In genomic region chr1:151993734-151994496, GRCh38 we compare ENCODE assay signal across 8 cellular contexts. TPM values are rescaled to one million over a fixed set of nuclear protein-coding genes. Genes with fewer than 3 reads are reported as not detected.
DNase-seq lines count a peak whose midpoint lies in the region; ATAC-seq, FAIRE-seq and TF ChIP-seq lines count a peak whose summit lies in the region.

Gene S100A10 (minus strand): TSS chr1:151993859. CDS start chr1:151986230, 7,629 bp downstream.

- FAIRE-seq in bronchial epithelial cell (lab: Jason Lieb, UNC): no peak

- DNase-seq in WTC11 (ENCODE audit: low spot score) (peak; percentile 63), bronchial epithelial cell (ENCODE audit: low read depth) (peak; percentile 77), iris pigment epithelial cell (ENCODE audit: low read depth) (peak; percentile 79)
- peak; percentile 80 for DNase-seq in stimulated activated CD4-positive, alpha-beta T cell treated with anti-CD3 and anti-CD28 coated beads, Interleukin-15, amount 100 ng/mL, for 24 hours

- H3K4me3 ChIP-seq in DOHH2 (ENCODE audit: low read length) (peak within 1 kb of the TSS; percentile 91), bronchial epithelial cell (ENCODE audit: low read depth, low read length) (peak within 1 kb of the TSS; percentile 99)

- peaks cover 15% of the 10 kb centered on the region for H3K36me3 ChIP-seq in DOHH2 (ENCODE audit: control insufficient read depth, low read length)
- no peaks in the 10 kb centered on the region for H3K36me3 ChIP-seq in KOPT-K1 (ENCODE audit: insufficient read depth, low read length)
- H3K36me3 ChIP-seq in bronchial epithelial cell (ENCODE audit: control insufficient read depth, insufficient read depth, low read length): peaks cover 2% of the 10 kb centered on the region

- H3K4me3 Mint-ChIP-seq in WTC11: peak within 1 kb of the TSS; percentile 93

- peak; percentile 56 for ATAC-seq in WTC11
- no peak for ATAC-seq in HG03135 (IDR thresholded peaks at IDR 0.05; ENCODE audit: unreplicated experiment)
- ATAC-seq in HG03520 (IDR thresholded peaks at IDR 0.05; ENCODE audit: unreplicated experiment): no peak

- POLR2A ChIA-PET in WTC11 (lab: Charles Lee): interaction anchor here (1.0 to 1.1 kb wide), 2 partner anchors 21 to 482 kb away, joined by 3 to 5 read pairs; partner anchors contain the start of gene CGN

- TF ChIP-seq CTCF in DOHH2 (IDR thresholded peaks at IDR 0.05; ENCODE audit: low read depth, low read length, poor library complexity, severe bottlenecking) (no peak), WTC11 (IDR thresholded peaks at IDR 0.05) (no peak; the same call in 1 of the 2 replicates), bronchial epithelial cell (IDR thresholded peaks at IDR 0.05; ENCODE audit: insufficient read depth, low read length, severe bottlenecking) (no peak)

- H3K27me3 ChIP-seq in DOHH2 (ENCODE audit: control insufficient read depth, low read length) (no peaks in the 10 kb centered on the region), bronchial epithelial cell (ENCODE audit: control insufficient read depth, insufficient read depth, low read length) (no peaks in the 10 kb centered on the region)

- H3K9me3 ChIP-seq in DOHH2 (ENCODE audit: control insufficient read depth, insufficient read depth, low read length): no peaks in the 10 kb centered on the region
- no peaks in the 10 kb centered on the region for H3K9me3 ChIP-seq in KOPT-K1 (ENCODE audit: insufficient read depth, low read length, poor library complexity, severe bottlenecking)

- H4K20me1 ChIP-seq in DOHH2 (ENCODE audit: control insufficient read depth, insufficient read depth, low read depth, low read length): 0 out of 2 replicates have a peak, but pooled peaks cover 10% of the 10 kb centered on the region

- peak within 1 kb of the TSS; percentile 29 for H3K27ac ChIP-seq in DOHH2 (ENCODE audit: low read depth, low read length)
- H3K27ac ChIP-seq in KOPT-K1 (ENCODE audit: low read depth, low read length, poor library complexity, severe bottlenecking): peak within 1 kb of the TSS; percentile 20

- H3K4me1 ChIP-seq in DOHH2 (ENCODE audit: control insufficient read depth, low read length): peaks cover 63% of the 10 kb centered on the region

- H3K9me2 ChIP-seq in DOHH2 (replicated peaks; ENCODE audit: control insufficient read depth, low read length): no peaks in the 10 kb centered on the region

- peaks cover 51% of the 10 kb centered on the region for H3K79me2 ChIP-seq in DOHH2 (ENCODE audit: control insufficient read depth, low read length)

- CTCF ChIA-PET in WTC11 (lab: Charles Lee): interaction anchor here (0.7 to 9.2 kb wide), 9 partner anchors 8 to 85 kb away, joined by 3 to 83 read pairs (median 5); partner anchors contain the start of gene THEM4

- H3K36me3 Mint-ChIP-seq in WTC11: no peaks in the 10 kb centered on the region

- H3K4me2 ChIP-seq in DOHH2 (ENCODE audit: low read length): peak within 1 kb of the TSS; percentile 85

- peak within 1 kb of the TSS; percentile 86 for H3K27ac Mint-ChIP-seq in WTC11

- H3K27me3 Mint-ChIP-seq in WTC11 (ENCODE audit: low read depth): peaks cover 8% of the 10 kb centered on the region; the same call in 1 of the 2 replicates

- H3K9me3 Mint-ChIP-seq in WTC11: no peaks in the 10 kb centered on the region

- H3K4me1 Mint-ChIP-seq in WTC11: peaks cover 48% of the 10 kb centered on the region

- H3F3A ChIP-seq in DOHH2 (ENCODE audit: control insufficient read depth, insufficient read depth): peaks cover 13% of the 10 kb centered on the region

TF ChIP-seq in WTC11, 78 proteins besides CTCF, POLR2A, EP300 and RAD21:
- TF ChIP-seq E2F5 (CRISPR knock-in tag; IDR thresholded peaks at IDR 0.05) (no peak), KAT7 (CRISPR knock-in tag; IDR thresholded peaks at IDR 0.05; ENCODE audit: borderline replicate concordance) (0 out of 2 replicates have a peak, but pooled peaks have one; percentile 11), FOXP1 (CRISPR knock-in tag; IDR thresholded peaks at IDR 0.05; ENCODE audit: borderline replicate concordance) (0 out of 2 replicates have a peak, but pooled peaks have one; percentile 13), CDX4 (CRISPR knock-in tag; IDR thresholded peaks at IDR 0.05; ENCODE audit: borderline replicate concordance) (no peak), USF2 (CRISPR knock-in tag; IDR thresholded peaks at IDR 0.05) (no peak), FOXJ3 (CRISPR knock-in tag; IDR thresholded peaks at IDR 0.05; ENCODE audit: borderline replicate concordance) (no peak), ZNF423 (CRISPR knock-in tag; IDR thresholded peaks at IDR 0.05) (0 out of 2 replicates have a peak, but pooled peaks have one; percentile 48)
TF ChIP-seq in WTC11: peak in this region for 3.

RNA-seq across cellular contexts. Expression of gene S100A10, which starts in this region (rescaled TPM):
- 150 to 161 TPM (median 159 TPM) in 3 replicates for total RNA-seq in WTC11 (2021)
- total RNA-seq in bronchial epithelial cell: 120 and 212 TPM in 2 replicates
